In genomic region chr11:92504004-92504403, GRCh38 we compare ENCODE assay signal across 29 cellular contexts.
"Had no signal": no experiment of that assay in that cellular context is flagged by ENCODE, and none has a peak within 500 bp of the region (broad histone marks: within the 10 kb centered on the region; RNA-seq: fewer than 3 reads in every experiment).

No MANE protein-coding gene starts in this region.

- H3K4me2 ChIP-seq: neural progenitor cell, smooth muscle cell had no signal

- H3K36me3 Mint-ChIP-seq: naive thymus-derived CD4-positive, alpha-beta T cell; natural killer cell; stimulated activated memory B cell treated with anti-CD40 and anti-IgM and Interleukin-4, amounts not matched to agents 10 μg/mL and 1 μg/mL and 100 μg/mL, for 72 hours; type B pancreatic cell had no signal

- H3K9me3 ChIP-seq: ovary, psoas muscle, right lobe of liver, spleen, suprapubic skin, testis, tibial artery, transverse colon, upper lobe of right lung, uterus had no signal

- H3K27ac ChIP-seq: neural progenitor cell, ovary, psoas muscle, right lobe of liver, skin epidermis, spleen, suprapubic skin, testis, tibial artery, transverse colon, upper lobe of right lung, uterus had no signal

- H3K9me3 Mint-ChIP-seq: nephron; neural progenitor cell; stimulated activated memory B cell treated with anti-CD40 and anti-IgM and Interleukin-4, amounts not matched to agents 10 μg/mL and 1 μg/mL and 100 μg/mL, for 72 hours; stimulated activated naive CD8-positive, alpha-beta T cell treated with anti-CD3 and anti-CD28 coated beads, Interleukin-15, amount 100 ng/mL, for 72 hours; type B pancreatic cell had no signal

- H3K9ac ChIP-seq: neural progenitor cell had no signal

- H3K4me1 Mint-ChIP-seq: naive thymus-derived CD4-positive, alpha-beta T cell; natural killer cell; stimulated activated memory B cell treated with anti-CD40 and anti-IgM and Interleukin-4, amounts not matched to agents 10 μg/mL and 1 μg/mL and 100 μg/mL, for 72 hours; stimulated activated naive CD8-positive, alpha-beta T cell treated with anti-CD3 and anti-CD28 coated beads, Interleukin-15, amount 100 ng/mL, for 72 hours had no signal

- ATAC-seq: naive thymus-derived CD4-positive, alpha-beta T cell; natural killer cell; psoas muscle; right cardiac atrium; stimulated activated memory B cell treated with anti-CD40 and anti-IgM and Interleukin-4, amounts not matched to agents 10 μg/mL and 1 μg/mL and 100 μg/mL, for 72 hours; stimulated activated naive CD8-positive, alpha-beta T cell treated with anti-CD3 and anti-CD28 coated beads, Interleukin-15, amount 100 ng/mL, for 72 hours; stimulated activated naive CD8-positive, alpha-beta T cell treated with anti-CD3 and anti-CD28 coated beads, Interleukin-15, Interleukin-2, amounts not matched to agents 100 U/mL and 50 U/mL, for 24 hours; upper lobe of right lung had no signal

- H3K27ac Mint-ChIP-seq: naive thymus-derived CD4-positive, alpha-beta T cell; natural killer cell; nephron; neural progenitor cell; stimulated activated memory B cell treated with anti-CD40 and anti-IgM and Interleukin-4, amounts not matched to agents 10 μg/mL and 1 μg/mL and 100 μg/mL, for 72 hours; stimulated activated naive CD8-positive, alpha-beta T cell treated with anti-CD3 and anti-CD28 coated beads, Interleukin-15, amount 100 ng/mL, for 72 hours had no signal

- H3K36me3 ChIP-seq: neural progenitor cell, ovary, right lobe of liver, spleen, suprapubic skin, tibial artery, transverse colon, upper lobe of right lung, uterus had no signal

- H3K4me3 ChIP-seq: neural progenitor cell, ovary, psoas muscle, right lobe of liver, skin epidermis, smooth muscle cell, spleen, suprapubic skin, testis, tibial artery, transverse colon, upper lobe of right lung, uterus had no signal

- H2AFZ ChIP-seq: neural progenitor cell had no signal

- H3K4me3 Mint-ChIP-seq: naive thymus-derived CD4-positive, alpha-beta T cell; natural killer cell; nephron; neural progenitor cell; stimulated activated memory B cell treated with anti-CD40 and anti-IgM and Interleukin-4, amounts not matched to agents 10 μg/mL and 1 μg/mL and 100 μg/mL, for 72 hours; stimulated activated naive CD8-positive, alpha-beta T cell treated with anti-CD3 and anti-CD28 coated beads, Interleukin-15, amount 100 ng/mL, for 72 hours; type B pancreatic cell had no signal

- H3K27me3 ChIP-seq: neural progenitor cell, ovary, right lobe of liver, spleen, suprapubic skin, testis, tibial artery, transverse colon, upper lobe of right lung had no signal

- DNase-seq: naive thymus-derived CD4-positive, alpha-beta T cell; natural killer cell; occipital lobe; ovary; psoas muscle; right cardiac atrium; right lobe of liver; spleen; stimulated activated CD4-positive, alpha-beta T cell treated with anti-CD3 and anti-CD28 coated beads, Interleukin-12 subunit alpha, Interleukin-12 subunit beta, amount 100 ng/mL, for 4 hours; stimulated activated CD4-positive, alpha-beta T cell treated with anti-CD3 and anti-CD28 coated beads, Interleukin-1b, Interleukin-23, amount 100 ng/mL, for 48 hours; stimulated activated CD4-positive, alpha-beta T cell treated with anti-CD3 and anti-CD28 coated beads, Interleukin-4, amount 100 ng/mL, for 1 hour; stimulated activated CD4-positive, alpha-beta T cell treated with anti-CD3 and anti-CD28 coated beads, Interleukin-4, amount 100 ng/mL, for 4 hours; stimulated activated CD8-positive, alpha-beta memory T cell treated with anti-CD3 and anti-CD28 coated beads, Interleukin-4, amount 100 ng/mL, for 48 hours; stimulated activated naive CD4-positive, alpha-beta T cell; stimulated activated naive CD8-positive, alpha-beta T cell treated with anti-CD3 and anti-CD28 coated beads, Interleukin-15, amount 100 ng/mL, for 72 hours; stimulated activated naive CD8-positive, alpha-beta T cell treated with anti-CD3 and anti-CD28 coated beads, Interleukin-15, Interleukin-2, amounts not matched to agents 100 U/mL and 50 U/mL, for 24 hours; substantia nigra; testis; tibial artery; transverse colon; upper lobe of right lung; uterus had no signal

- H3K27me3 Mint-ChIP-seq: naive thymus-derived CD4-positive, alpha-beta T cell; stimulated activated memory B cell treated with anti-CD40 and anti-IgM and Interleukin-4, amounts not matched to agents 10 μg/mL and 1 μg/mL and 100 μg/mL, for 72 hours; stimulated activated naive CD8-positive, alpha-beta T cell treated with anti-CD3 and anti-CD28 coated beads, Interleukin-15, amount 100 ng/mL, for 72 hours; type B pancreatic cell had no signal

- H3K4me1 ChIP-seq: psoas muscle, right lobe of liver, spleen, suprapubic skin, testis, tibial artery, transverse colon, upper lobe of right lung, uterus had no signal
